Comparison of ENCODE assay signal across 1 cellular context in the genomic region with DNA sequence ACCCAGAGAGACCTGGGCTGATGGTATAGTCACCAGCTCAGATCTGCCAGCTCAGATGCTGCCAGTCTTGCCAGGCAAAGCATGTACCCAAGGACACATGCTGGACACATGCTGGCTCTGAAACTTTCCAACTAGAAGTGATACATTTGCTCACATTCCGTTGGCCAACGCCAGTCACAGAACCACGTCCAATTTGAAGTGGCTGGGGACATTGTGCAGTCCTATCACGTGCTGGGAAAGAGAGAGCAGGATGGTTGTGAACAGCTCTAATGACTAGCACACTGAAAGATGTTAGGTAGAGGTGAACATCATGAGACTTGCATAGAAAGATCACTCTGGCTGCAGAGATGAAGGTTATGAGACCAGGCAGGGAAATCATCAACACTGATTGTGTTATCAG.
TF ChIP-seq lines count a peak whose summit lies in the region.

No MANE protein-coding gene starts in this region.

TF ChIP-seq in H1, 55 proteins besides CTCF, POLR2A, EP300 and RAD21 (continued from another document):
- TF ChIP-seq CTBP2 (IDR thresholded peaks at IDR 0.05; ENCODE audit: borderline replicate concordance, insufficient read depth, insufficient read length, low read length) (no peak), NRF1 (IDR thresholded peaks at IDR 0.05; ENCODE audit: low read depth, low read length) (no peak), YY1 (IDR thresholded peaks at IDR 0.05; ENCODE audit: low read depth, low read length) (no peak), PHF8 (conservative IDR thresholded peaks at IDR 0.05; ENCODE audit: low read depth, low read length) (no peak), GTF2F1 (IDR thresholded peaks at IDR 0.05; ENCODE audit: borderline replicate concordance, low read depth, low read length) (no peak), CBX5 (IDR thresholded peaks at IDR 0.05; ENCODE audit: low read depth, low read length) (no peak), CHD2 (IDR thresholded peaks at IDR 0.05; ENCODE audit: low read length) (no peak), SP1 (IDR thresholded peaks at IDR 0.05; ENCODE audit: low read depth, low read length) (no peak), KDM1A (IDR thresholded peaks at IDR 0.05; ENCODE audit: borderline replicate concordance, low read length) (no peak), SP2 (IDR thresholded peaks at IDR 0.05; ENCODE audit: low read length) (no peak), ASH2L (IDR thresholded peaks at IDR 0.05; ENCODE audit: low read length) (no peak), SRF (IDR thresholded peaks at IDR 0.05; ENCODE audit: low read depth, low read length) (no peak), NANOG (IDR thresholded peaks at IDR 0.05; ENCODE audit: insufficient read depth, low read depth, low read length, poor library complexity, severe bottlenecking) (no peak), ZNF274 (IDR thresholded peaks at IDR 0.05; ENCODE audit: borderline replicate concordance, extremely low read depth, low read length) (no peak)
